In the genomic region with DNA sequence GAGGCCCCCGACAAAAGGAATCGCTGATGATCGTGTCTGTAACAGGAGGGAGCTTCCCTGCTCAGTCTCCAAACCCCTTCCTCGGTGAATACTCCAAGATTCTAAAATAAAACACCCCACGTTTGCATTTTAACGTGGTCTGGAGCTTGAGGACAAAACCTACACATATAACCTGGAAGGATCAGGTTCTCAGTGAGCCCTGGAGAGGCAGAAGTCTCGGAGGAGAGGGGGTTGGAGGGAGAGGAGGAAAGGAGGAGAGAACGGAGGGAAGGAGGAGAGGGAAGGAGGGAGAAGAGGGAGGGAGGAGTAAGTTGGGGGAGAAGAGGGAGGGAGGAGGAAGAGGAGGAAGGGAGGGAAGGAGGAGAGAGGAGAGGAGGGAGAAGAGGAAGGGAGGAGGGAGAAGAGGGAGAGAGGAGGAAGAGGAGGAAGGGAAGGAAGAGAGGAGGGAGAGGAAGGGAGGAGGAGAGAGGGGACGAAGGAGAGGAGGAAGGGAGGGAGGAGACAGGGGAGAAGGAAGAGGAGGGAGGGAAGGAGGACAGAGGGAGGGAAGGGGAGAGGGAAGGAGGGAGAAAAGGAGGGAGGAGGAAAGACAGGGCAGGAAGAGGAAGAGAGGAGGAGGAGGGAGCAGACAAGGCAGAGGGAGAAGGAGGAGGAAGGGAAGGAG, we compare ENCODE assay signal across 1 cellular context.
A peak's percentile ranks its signal among the peaks of the same experiment; 100 is the strongest.
TF ChIP-seq lines count a peak whose summit lies in the region.

No MANE protein-coding gene starts in this region.

TF ChIP-seq in HEK293, 187 proteins besides CTCF, POLR2A, EP300 and RAD21 (continued from another document):
- TF ChIP-seq PATZ1 (tag by site-specific recombination; IDR thresholded peaks at IDR 0.05) (0 out of 2 replicates have a peak, but pooled peaks have one; percentile 40), ZFHX2 (tag by site-specific recombination; conservative IDR thresholded peaks at IDR 0.05) (peak; percentile 26; the same call in 1 of the 2 replicates), ZNF157 (tag by site-specific recombination; IDR thresholded peaks at IDR 0.05) (no peak), ZSCAN23 (tag by site-specific recombination; IDR thresholded peaks at IDR 0.05) (no peak), ZNF433 (tag by site-specific recombination; IDR thresholded peaks at IDR 0.05; ENCODE audit: low read depth) (no peak), EGR2 (tag by site-specific recombination; IDR thresholded peaks at IDR 0.05; ENCODE audit: low read depth) (peak; percentile 84), ZNF677 (tag by site-specific recombination; IDR thresholded peaks at IDR 0.05) (no peak), ZNF843 (tag by site-specific recombination; IDR thresholded peaks at IDR 0.05) (0 out of 2 replicates have a peak, but pooled peaks have one; percentile 16), ZNF585B (tag by site-specific recombination; IDR thresholded peaks at IDR 0.05) (no peak), WT1 (tag by site-specific recombination; IDR thresholded peaks at IDR 0.05) (peak; percentile 87), ZNF747 (tag by site-specific recombination; IDR thresholded peaks at IDR 0.05) (no peak), ZNF248 (tag by site-specific recombination; IDR thresholded peaks at IDR 0.05) (peak; percentile 64; the same call in 1 of the 2 replicates), ZNF530 (tag by site-specific recombination; IDR thresholded peaks at IDR 0.05; ENCODE audit: low read depth) (0 out of 2 replicates have a peak, but pooled peaks have one; percentile 4), ZNF324 (tag by site-specific recombination; IDR thresholded peaks at IDR 0.05) (no peak), ZNF133 (tag by site-specific recombination; IDR thresholded peaks at IDR 0.05) (no peak), ZNF366 (tag by site-specific recombination; conservative IDR thresholded peaks at IDR 0.05) (peak; percentile 92)
- TF ChIP-seq, protein P1, sequence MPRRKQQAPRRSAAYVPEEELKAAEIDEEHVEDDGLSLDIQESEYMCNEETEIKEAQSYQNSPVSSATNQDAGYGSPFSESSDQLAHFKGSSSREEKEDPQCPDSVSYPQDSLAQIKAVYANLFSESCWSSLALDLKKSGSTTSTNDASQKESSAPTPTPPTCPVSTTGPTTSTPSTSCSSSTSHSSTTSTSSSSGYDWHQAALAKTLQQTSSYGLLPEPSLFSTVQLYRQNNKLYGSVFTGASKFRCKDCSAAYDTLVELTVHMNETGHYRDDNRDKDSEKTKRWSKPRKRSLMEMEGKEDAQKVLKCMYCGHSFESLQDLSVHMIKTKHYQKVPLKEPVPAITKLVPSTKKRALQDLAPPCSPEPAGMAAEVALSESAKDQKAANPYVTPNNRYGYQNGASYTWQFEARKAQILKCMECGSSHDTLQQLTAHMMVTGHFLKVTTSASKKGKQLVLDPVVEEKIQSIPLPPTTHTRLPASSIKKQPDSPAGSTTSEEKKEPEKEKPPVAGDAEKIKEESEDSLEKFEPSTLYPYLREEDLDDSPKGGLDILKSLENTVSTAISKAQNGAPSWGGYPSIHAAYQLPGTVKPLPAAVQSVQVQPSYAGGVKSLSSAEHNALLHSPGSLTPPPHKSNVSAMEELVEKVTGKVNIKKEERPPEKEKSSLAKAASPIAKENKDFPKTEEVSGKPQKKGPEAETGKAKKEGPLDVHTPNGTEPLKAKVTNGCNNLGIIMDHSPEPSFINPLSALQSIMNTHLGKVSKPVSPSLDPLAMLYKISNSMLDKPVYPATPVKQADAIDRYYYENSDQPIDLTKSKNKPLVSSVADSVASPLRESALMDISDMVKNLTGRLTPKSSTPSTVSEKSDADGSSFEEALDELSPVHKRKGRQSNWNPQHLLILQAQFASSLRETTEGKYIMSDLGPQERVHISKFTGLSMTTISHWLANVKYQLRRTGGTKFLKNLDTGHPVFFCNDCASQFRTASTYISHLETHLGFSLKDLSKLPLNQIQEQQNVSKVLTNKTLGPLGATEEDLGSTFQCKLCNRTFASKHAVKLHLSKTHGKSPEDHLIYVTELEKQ (tag by site-specific recombination; IDR thresholded peaks at IDR 0.05; ENCODE audit: borderline replicate concordance): no peak
TF ChIP-seq in HEK293: peak in this region for 15.
